In genomic region chr14:52351191-52351560, GRCh38 we compare ENCODE assay signal across 11 cellular contexts. TPM values are rescaled to one million over a fixed set of nuclear protein-coding genes. Genes with fewer than 3 reads are reported as not detected.
DNase-seq lines count a peak whose midpoint lies in the region; ATAC-seq and TF ChIP-seq lines count a peak whose summit lies in the region.
"Had no signal": no experiment of that assay in that cellular context is flagged by ENCODE, and none has a peak within 500 bp of the region (broad histone marks: within the 10 kb centered on the region; RNA-seq: fewer than 3 reads in every experiment).

No MANE protein-coding gene starts in this region.

- intact Hi-C loops in MCF 10A (cut with micrococcal nuclease) (no loop called here), breast epithelium (cut with DNase I; ENCODE audit: low total_unique reads) (no loop called here), PC-9 (cut with micrococcal nuclease; ENCODE audit: unreplicated experiment) (no loop called here)

- H3K9me3 ChIP-seq in breast epithelium (no peaks in the 10 kb centered on the region), upper lobe of left lung (no peaks in the 10 kb centered on the region), PC-9 (ENCODE audit: insufficient read depth, low read depth) (no peaks in the 10 kb centered on the region)
- H3K9me3 ChIP-seq: BLaER1 had no signal

- BruUV-seq in MCF 10A (replicated peaks; lab: Mats Ljungman, UMichigan) (no TSS peak), PC-9 (replicated peaks; lab: Mats Ljungman, UMichigan) (no TSS peak)

- H3K9me3 Mint-ChIP-seq in MCF 10A (ENCODE audit: unreplicated experiment) (no peaks in the 10 kb centered on the region), brain (no peaks in the 10 kb centered on the region)

- H3K79me1 ChIP-seq in mesendoderm (ENCODE audit: low read length): no peaks in the 10 kb centered on the region

- POLR2A ChIA-PET in MCF 10A (lab: Yijun Ruan, JAX) (interaction anchor here (0.6 to 3.1 kb wide), 9 partner anchors 8 to 202 kb away, joined by 3 to 16 read pairs (median 4); partner anchors contain the start of genes GPR137C and TXNDC16), PC-9 (lab: Charles Lee; ENCODE audit: unreplicated experiment) (no interaction called here)

- no peak overlapping the region for H2AK5ac ChIP-seq in mesendoderm (ENCODE audit: low read length)

- DNase-seq in MCF 10A (ENCODE audit: unreplicated experiment): no peak
- no peak for DNase-seq in breast epithelium (ENCODE audit: low spot score in 2 of 2)
- peak; percentile 8 for DNase-seq in mesendoderm
- no peak for DNase-seq in upper lobe of left lung
- no peak for DNase-seq in stimulated activated CD4-positive, alpha-beta T cell treated with anti-CD3 and anti-CD28 coated beads, Interleukin-4, amount 100 ng/mL, for 24 hours
- DNase-seq in PC-9: no peak
- DNase-seq in NCI-H2196 (lab: John Stamatoyannopoulos, UW; ENCODE audit: unreplicated experiment): no peak
- DNase-seq: NCI-H82 had no signal

- TF ChIP-seq POLR2A in breast epithelium (IDR thresholded peaks at IDR 0.05) (no peak), upper lobe of left lung (IDR thresholded peaks at IDR 0.05) (no peak)

- H3K36me3 ChIP-seq in breast epithelium (no peaks in the 10 kb centered on the region), mesendoderm (ENCODE audit: control insufficient read depth, insufficient read depth, low read length) (no peaks in the 10 kb centered on the region), upper lobe of left lung (no peaks in the 10 kb centered on the region), PC-9 (ENCODE audit: low read depth) (no peaks in the 10 kb centered on the region)
- H3K36me3 ChIP-seq: BLaER1 had no signal

- H3K27ac ChIP-seq in breast epithelium (peak overlapping the region in 1 of 2 donors; percentile 43), mesendoderm (ENCODE audit: low read depth, low read length) (no peak overlapping the region), upper lobe of left lung (peak overlapping the region; percentile 1 to 59 (median 44)), PC-9 (no peak overlapping the region)
- H3K27ac ChIP-seq: BLaER1 had no signal

- H3K4me1 ChIP-seq in breast epithelium (no peaks in the 10 kb centered on the region), mesendoderm (ENCODE audit: control insufficient read depth, low read depth, low read length) (no peaks in the 10 kb centered on the region), upper lobe of left lung (peaks cover 0 to 30% (median 18%) of the 10 kb centered on the region in 4 donors), PC-9 (replicated peaks; ENCODE audit: insufficient read depth) (peaks cover 16% of the 10 kb centered on the region)

- H3K4me3 Mint-ChIP-seq in MCF 10A (ENCODE audit: unreplicated experiment) (peak overlapping the region; percentile 28), brain (peak overlapping the region in 1 of 5 experiments; percentile 49)

- H3K18ac ChIP-seq in mesendoderm (ENCODE audit: low read length): no peak overlapping the region

- no peak overlapping the region for H3K56ac ChIP-seq in mesendoderm (ENCODE audit: low read length)

- ATAC-seq in upper lobe of left lung (ENCODE audit: low FRiP score in 2 of 2): peak in 1 of 2 donors; percentile 5
- ATAC-seq: HepG2 had no signal

- H3K27me3 ChIP-seq in breast epithelium (no peaks in the 10 kb centered on the region), mesendoderm (ENCODE audit: insufficient read depth, low read length, poor library complexity) (no peaks in the 10 kb centered on the region), upper lobe of left lung (no peaks in the 10 kb centered on the region), PC-9 (ENCODE audit: insufficient read depth, low read depth) (no peaks in the 10 kb centered on the region)
- H3K27me3 ChIP-seq: BLaER1 had no signal

- no peak for TF ChIP-seq EP300 in upper lobe of left lung (IDR thresholded peaks at IDR 0.05)

- H3K36me3 Mint-ChIP-seq in MCF 10A (ENCODE audit: insufficient read depth, unreplicated experiment): no peaks in the 10 kb centered on the region
- no peaks in the 10 kb centered on the region for H3K36me3 Mint-ChIP-seq in brain

- no peak overlapping the region for H2BK15ac ChIP-seq in mesendoderm (replicated peaks; ENCODE audit: low read depth)

- TF ChIP-seq CTCF in MCF 10A (IDR thresholded peaks at IDR 0.05; ENCODE audit: unreplicated experiment) (no peak), breast epithelium (IDR thresholded peaks at IDR 0.05) (no peak), brain (conservative IDR thresholded peaks at IDR 0.05) (no peak), upper lobe of left lung (IDR thresholded peaks at IDR 0.05) (no peak), PC-9 (conservative IDR thresholded peaks at IDR 0.05) (no peak)

- H2AFZ ChIP-seq in PC-9: no peak overlapping the region

- H3K4me3 ChIP-seq in breast epithelium (no peak overlapping the region), mesendoderm (ENCODE audit: low read length) (no peak overlapping the region), upper lobe of left lung (no peak overlapping the region), PC-9 (no peak overlapping the region)
- H3K4me3 ChIP-seq: BLaER1 had no signal

- H3K27ac Mint-ChIP-seq in MCF 10A (ENCODE audit: low read depth, unreplicated experiment) (peak overlapping the region; percentile 82), brain (peak overlapping the region in 4 of 5 experiments; percentile 53 to 92 (median 66))

- H4K8ac ChIP-seq in mesendoderm (ENCODE audit: low read depth, low read length): no peak overlapping the region

- no peak overlapping the region for H2BK120ac ChIP-seq in mesendoderm (ENCODE audit: low read depth, low read length)

- H3K27me3 Mint-ChIP-seq in MCF 10A (ENCODE audit: insufficient read depth, unreplicated experiment) (no peaks in the 10 kb centered on the region), brain (peaks cover 5% of the 10 kb centered on the region)

- CTCF ChIA-PET in MCF 10A (lab: Yijun Ruan, JAX) (no interaction called here), PC-9 (lab: Charles Lee) (no interaction called here)

- no peak overlapping the region for H2BK5ac ChIP-seq in mesendoderm (ENCODE audit: low read length)

- H3K4me2 ChIP-seq in mesendoderm (ENCODE audit: low read length): no peak overlapping the region
- H3K4me2 ChIP-seq in PC-9: no peak overlapping the region

- H3K9me2 ChIP-seq in PC-9 (ENCODE audit: insufficient read depth): 0 out of 2 replicates have a peak, but pooled peaks cover 3% of the 10 kb centered on the region

- H3K23ac ChIP-seq in mesendoderm (ENCODE audit: low read length): no peak overlapping the region

- H3K9ac ChIP-seq in mesendoderm (ENCODE audit: low read length): no peak overlapping the region
- H3K9ac ChIP-seq: BLaER1 had no signal

- no peak overlapping the region for H3K4ac ChIP-seq in mesendoderm (ENCODE audit: low read depth, low read length)

- WGBS in mesendoderm (ENCODE audit: extremely low coverage, insufficient coverage, low lambda C conversion rate): no CpG with 5 or more reads among the region's 5 CpGs
- 38 to 55% methylated on average over 5 of the region's 5 CpGs for WGBS in upper lobe of left lung, 2 donors

- H4K20me1 ChIP-seq in PC-9 (ENCODE audit: insufficient read depth): no peaks in the 10 kb centered on the region
- H4K20me1 ChIP-seq: BLaER1 had no signal

- H3F3A ChIP-seq in PC-9 (ENCODE audit: insufficient read depth, low read depth): no peaks in the 10 kb centered on the region

- H3K79me2 ChIP-seq in mesendoderm (ENCODE audit: control insufficient read depth, insufficient read depth, low read length): no peaks in the 10 kb centered on the region
- H3K79me2 ChIP-seq in PC-9 (ENCODE audit: low read depth): no peaks in the 10 kb centered on the region

- H3K4me1 Mint-ChIP-seq in MCF 10A (ENCODE audit: insufficient read depth, unreplicated experiment) (peaks cover 43% of the 10 kb centered on the region), brain (peaks cover 42% of the 10 kb centered on the region)

- no peak overlapping the region for H4K5ac ChIP-seq in mesendoderm (ENCODE audit: low read length)

RNA-seq across cellular contexts. Expression of gene PTGER2, which starts 37.1 kb away (rescaled TPM):
- total RNA-seq in MCF 10A (2022): 0.12 TPM in 2 replicates
- 1 to 10 TPM; 1.8 to 5.9 (median 4.9) TPM for total RNA-seq in breast epithelium
- polyA plus RNA-seq in brain (ENCODE audit: insufficient read depth, low read depth, low replicate concordance): not detected
- 0.27 TPM for polyA plus RNA-seq in mesendoderm (2013, experiment 1 of 2)
- 0.28 TPM for polyA plus RNA-seq in mesendoderm (2013, experiment 2 of 2)
- 10 to 100 TPM in 2 of 6 donors, 1 to 10 TPM in 4; 1.6 to 10.5 (median 8.5) TPM for total RNA-seq in upper lobe of left lung
- 0.15 TPM in 1 of 2 replicates, not detected in the other for total RNA-seq in PC-9 (2021)
- total RNA-seq: HepG2 had no signal
- polyA plus RNA-seq: HepG2 had no signal

Comparison
In these comparisons a context has a peak if more than half of its experiments do, and no peak if none do; other contexts are left out.
1. H3K27ac ChIP-seq: peak in upper lobe of left lung (4 of 4); none in mesendoderm (single experiment) and PC-9 (single experiment).